1 cellular context compared by ENCODE assay signal in genomic region chr1:33119050-33119449, GRCh38.
TF ChIP-seq lines count a peak whose summit lies in the region.

No MANE protein-coding gene starts in this region.

TF ChIP-seq in GM23338, 12 proteins besides CTCF, POLR2A, EP300 and RAD21 (continued from another document):
- TF ChIP-seq ZNF462 (CRISPR knock-in tag; IDR thresholded peaks at IDR 0.05) (no peak), EZH2phosphoT487 (IDR thresholded peaks at IDR 0.05; ENCODE audit: unreplicated experiment) (no peak)
